In the genomic region with DNA sequence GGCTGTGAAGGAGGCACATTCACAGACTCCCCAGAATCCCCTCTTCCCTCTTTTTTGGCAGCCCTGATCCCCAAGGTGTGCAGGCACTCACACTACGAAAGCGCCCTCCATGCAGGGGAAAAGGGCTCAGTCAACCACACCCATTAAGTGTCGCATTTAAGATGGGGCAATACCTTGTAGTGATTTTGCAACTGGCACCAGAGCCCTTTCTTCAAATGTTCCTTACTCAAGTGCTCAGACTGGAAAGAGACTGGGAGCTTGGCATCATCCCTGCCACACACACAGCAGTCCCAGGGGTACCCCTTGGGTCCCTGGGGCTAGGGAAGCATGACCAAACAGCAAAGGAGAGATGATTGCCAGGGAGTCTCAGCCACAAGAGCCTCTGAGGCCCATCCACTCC, we compare ENCODE assay signal across 18 cellular contexts.
A peak's percentile ranks its signal among the peaks of the same experiment; 100 is the strongest.
DNase-seq lines count a peak whose midpoint lies in the region; ATAC-seq and TF ChIP-seq lines count a peak whose summit lies in the region.
"Had no signal": no experiment of that assay in that cellular context is flagged by ENCODE, and none has a peak within 500 bp of the region (broad histone marks: within the 10 kb centered on the region; RNA-seq: fewer than 3 reads in every experiment).

No MANE protein-coding gene starts in this region.

- H3K27me3 Mint-ChIP-seq in activated T-cell treated with anti-CD3 and anti-CD28 coated beads, Interleukin-2, amount 50 U/mL, for 24 hours, result no peaks in the 10 kb centered on the region
- H3K27me3 Mint-ChIP-seq in activated T-cell treated with anti-CD3 and anti-CD28 coated beads, Interleukin-2, amount 50 U/mL, for 4 hours (ENCODE audit: low read depth), result no peaks in the 10 kb centered on the region
- H3K27me3 Mint-ChIP-seq in type B pancreatic cell, result no peaks in the 10 kb centered on the region
- H3K27me3 Mint-ChIP-seq in activated T-helper 2 cell treated with anti-CD3 and anti-CD28 coated beads, Interferon-gamma antibody, Interleukin-2, Interleukin-4, amounts not matched to agents 10 μg/mL and 5 μg/mL and 100 μg/mL, durations not matched to agents 14 hours and 24 hours and 36 hours (ENCODE audit: low read depth), result peaks cover 3% of the 10 kb centered on the region
- H3K27me3 Mint-ChIP-seq: CD4-positive, alpha-beta T cell had no signal

- H3K4me3 Mint-ChIP-seq in activated T-cell treated with anti-CD3 and anti-CD28 coated beads, Interleukin-2, amount 50 U/mL, for 24 hours, result no peak overlapping the region
- no peak overlapping the region for H3K4me3 Mint-ChIP-seq in activated T-cell treated with anti-CD3 and anti-CD28 coated beads, Interleukin-2, amount 50 U/mL, for 4 hours
- H3K4me3 Mint-ChIP-seq in type B pancreatic cell, result no peak overlapping the region
- no peak overlapping the region for H3K4me3 Mint-ChIP-seq in activated T-helper 2 cell treated with anti-CD3 and anti-CD28 coated beads, Interferon-gamma antibody, Interleukin-2, Interleukin-4, amounts not matched to agents 10 μg/mL and 5 μg/mL and 100 μg/mL, durations not matched to agents 14 hours and 24 hours and 36 hours (ENCODE audit: low read depth)
- H3K4me3 Mint-ChIP-seq: B cell; CD4-positive, alpha-beta T cell had no signal

- DNase-seq in activated T-cell treated with anti-CD3 and anti-CD28 coated beads, Interleukin-2, amount 50 U/mL, for 24 hours, result peak; percentile 11
- DNase-seq in activated T-cell treated with anti-CD3 and anti-CD28 coated beads, Interleukin-2, amount 50 U/mL, for 4 hours, result no peak
- peak; percentile 41 for DNase-seq in NOMO-1 treated with DMSO at 0.1 percent for 48 hours (lab: John Stamatoyannopoulos, UW; ENCODE audit: unreplicated experiment)
- DNase-seq in type B pancreatic cell (ENCODE audit: extremely low spot score, unreplicated experiment), result no peak
- no peak for DNase-seq in activated T-helper 2 cell treated with anti-CD3 and anti-CD28 coated beads, Interferon-gamma antibody, Interleukin-2, Interleukin-4, amounts not matched to agents 10 μg/mL and 5 μg/mL and 100 μg/mL, durations not matched to agents 14 hours and 24 hours and 36 hours (ENCODE audit: low spot score)
- no peak for DNase-seq in HK-2 (ENCODE audit: unreplicated experiment)
- no peak for DNase-seq in EL
- DNase-seq: CD4-positive, alpha-beta T cell; DMS79; MM.1S; NCI-H1436; NCI-H2081; NCI-H2227 treated with DMSO at 0.1 percent for 48 hours; NCI-H526; Right ventricle myocardium superior had no signal

- H3K4me1 Mint-ChIP-seq in activated T-cell treated with anti-CD3 and anti-CD28 coated beads, Interleukin-2, amount 50 U/mL, for 24 hours (ENCODE audit: low read depth), result peaks cover 2% of the 10 kb centered on the region
- peaks cover 3% of the 10 kb centered on the region for H3K4me1 Mint-ChIP-seq in activated T-cell treated with anti-CD3 and anti-CD28 coated beads, Interleukin-2, amount 50 U/mL, for 4 hours (ENCODE audit: low read depth)
- peaks cover 19% of the 10 kb centered on the region for H3K4me1 Mint-ChIP-seq in type B pancreatic cell (ENCODE audit: unreplicated experiment)
- peaks cover 17% of the 10 kb centered on the region for H3K4me1 Mint-ChIP-seq in activated T-helper 2 cell treated with anti-CD3 and anti-CD28 coated beads, Interferon-gamma antibody, Interleukin-2, Interleukin-4, amounts not matched to agents 10 μg/mL and 5 μg/mL and 100 μg/mL, durations not matched to agents 14 hours and 24 hours and 36 hours (ENCODE audit: low read depth)

- no peak for TF ChIP-seq CTCF in type B pancreatic cell (conservative IDR thresholded peaks at IDR 0.05)

- ATAC-seq in activated T-cell treated with anti-CD3 and anti-CD28 coated beads, Interleukin-2, amount 50 U/mL, for 4 hours, result no peak
- ATAC-seq in esophagus mucosa, result peak; percentile 53
- ATAC-seq: Panc1 had no signal

- H3K36me3 Mint-ChIP-seq in activated T-cell treated with anti-CD3 and anti-CD28 coated beads, Interleukin-2, amount 50 U/mL, for 24 hours (ENCODE audit: low read depth), result no peaks in the 10 kb centered on the region
- peaks cover 1% of the 10 kb centered on the region for H3K36me3 Mint-ChIP-seq in activated T-cell treated with anti-CD3 and anti-CD28 coated beads, Interleukin-2, amount 50 U/mL, for 4 hours (ENCODE audit: insufficient read depth)
- no peaks in the 10 kb centered on the region for H3K36me3 Mint-ChIP-seq in type B pancreatic cell
- no peaks in the 10 kb centered on the region for H3K36me3 Mint-ChIP-seq in activated T-helper 2 cell treated with anti-CD3 and anti-CD28 coated beads, Interferon-gamma antibody, Interleukin-2, Interleukin-4, amounts not matched to agents 10 μg/mL and 5 μg/mL and 100 μg/mL, durations not matched to agents 14 hours and 24 hours and 36 hours (ENCODE audit: low read depth)

- no peak overlapping the region for H3K27ac Mint-ChIP-seq in activated T-cell treated with anti-CD3 and anti-CD28 coated beads, Interleukin-2, amount 50 U/mL, for 24 hours
- H3K27ac Mint-ChIP-seq in type B pancreatic cell, result peak overlapping the region; percentile 75
- no peak overlapping the region for H3K27ac Mint-ChIP-seq in activated T-helper 2 cell treated with anti-CD3 and anti-CD28 coated beads, Interferon-gamma antibody, Interleukin-2, Interleukin-4, amounts not matched to agents 10 μg/mL and 5 μg/mL and 100 μg/mL, durations not matched to agents 14 hours and 24 hours and 36 hours
- H3K27ac Mint-ChIP-seq: B cell; CD4-positive, alpha-beta T cell had no signal

- H3K9me3 Mint-ChIP-seq in activated T-cell treated with anti-CD3 and anti-CD28 coated beads, Interleukin-2, amount 50 U/mL, for 24 hours, result no peaks in the 10 kb centered on the region
- H3K9me3 Mint-ChIP-seq in activated T-cell treated with anti-CD3 and anti-CD28 coated beads, Interleukin-2, amount 50 U/mL, for 4 hours, result no peaks in the 10 kb centered on the region
- H3K9me3 Mint-ChIP-seq in type B pancreatic cell, result no peaks in the 10 kb centered on the region
- H3K9me3 Mint-ChIP-seq in activated T-helper 2 cell treated with anti-CD3 and anti-CD28 coated beads, Interferon-gamma antibody, Interleukin-2, Interleukin-4, amounts not matched to agents 10 μg/mL and 5 μg/mL and 100 μg/mL, durations not matched to agents 14 hours and 24 hours and 36 hours, result no peaks in the 10 kb centered on the region
- H3K9me3 Mint-ChIP-seq: CD4-positive, alpha-beta T cell had no signal

- intact Hi-C loops in activated T-helper 2 cell treated with anti-CD3 and anti-CD28 coated beads, Interferon-gamma antibody, Interleukin-2, Interleukin-4, amounts not matched to agents 10 μg/mL and 5 μg/mL and 100 μg/mL, durations not matched to agents 14 hours and 24 hours and 36 hours (cut with micrococcal nuclease), result no loop called here

Comparison
In these comparisons a context has a peak if more than half of its experiments do, and no peak if none do; other contexts are left out.
1. DNase-seq: peak in activated T-cell treated with anti-CD3 and anti-CD28 coated beads, Interleukin-2, amount 50 U/mL, for 24 hours (single experiment) and NOMO-1 treated with DMSO at 0.1 percent for 48 hours (single experiment); none in activated T-cell treated with anti-CD3 and anti-CD28 coated beads, Interleukin-2, amount 50 U/mL, for 4 hours (single experiment), type B pancreatic cell (single experiment), activated T-helper 2 cell treated with anti-CD3 and anti-CD28 coated beads, Interferon-gamma antibody, Interleukin-2, Interleukin-4, amounts not matched to agents 10 μg/mL and 5 μg/mL and 100 μg/mL, durations not matched to agents 14 hours and 24 hours and 36 hours (single experiment), HK-2 (single experiment) and EL (single experiment).